Comparison of ENCODE assay signal across 19 cellular contexts in genomic region chr3:165439765-165440164, GRCh38.
A peak's percentile ranks its signal among the peaks of the same experiment; 100 is the strongest.
DNase-seq lines count a peak whose midpoint lies in the region; ATAC-seq and TF ChIP-seq lines count a peak whose summit lies in the region.
"Had no signal": no experiment of that assay in that cellular context is flagged by ENCODE, and none has a peak within 500 bp of the region (broad histone marks: within the 10 kb centered on the region; RNA-seq: fewer than 3 reads in every experiment).

No MANE protein-coding gene starts in this region.

- H2AFZ ChIP-seq in mammary epithelial cell (ENCODE audit: low read depth, low read length): peak overlapping the region; percentile 70
- no peak overlapping the region for H2AFZ ChIP-seq in neuronal stem cell (ENCODE audit: low read length)

- no peak overlapping the region for H3K4ac ChIP-seq in neuronal stem cell (ENCODE audit: low read length)

- no peaks in the 10 kb centered on the region for H3K79me1 ChIP-seq in neuronal stem cell (ENCODE audit: low read depth, low read length)

- H3K9me3 Mint-ChIP-seq in stimulated activated naive CD8-positive, alpha-beta T cell treated with anti-CD3 and anti-CD28 coated beads, Interleukin-15, amount 100 ng/mL, for 72 hours: peaks cover 7 to 16% of the 10 kb centered on the region in 2 donors

- H4K8ac ChIP-seq in neuronal stem cell (ENCODE audit: low read depth, low read length): no peak overlapping the region

- no peaks in the 10 kb centered on the region for H4K20me1 ChIP-seq in mammary epithelial cell (ENCODE audit: insufficient read depth, low read length)

- no peaks in the 10 kb centered on the region for H3K36me3 ChIP-seq in mammary epithelial cell (ENCODE audit: insufficient read depth, low read length)
- H3K36me3 ChIP-seq in neuronal stem cell (replicated peaks in 1 of 2; ENCODE audit: control insufficient read depth in 2 of 2, insufficient read depth in 2 of 2, low read length in 2 of 2): no peaks in the 10 kb centered on the region
- H3K36me3 ChIP-seq: ovary, right atrium auricular region had no signal

- H3K4me1 ChIP-seq in mammary epithelial cell (ENCODE audit: insufficient read depth, low read length) (peaks cover 5% of the 10 kb centered on the region), neuronal stem cell (ENCODE audit: control insufficient read depth in 2 of 2, insufficient read depth in 1 of 2, low read depth in 1 of 2, low read length in 2 of 2) (no peaks in the 10 kb centered on the region)
- H3K4me1 ChIP-seq: right atrium auricular region had no signal

- peak; percentile 53 for ATAC-seq in stimulated activated naive CD8-positive, alpha-beta T cell treated with anti-CD3 and anti-CD28 coated beads, Interleukin-15, amount 100 ng/mL, for 72 hours
- ATAC-seq in stimulated activated naive CD8-positive, alpha-beta T cell treated with anti-CD3 and anti-CD28 coated beads, Interleukin-15, Interleukin-2, amounts not matched to agents 100 U/mL and 50 U/mL, for 24 hours: no peak
- ATAC-seq in esophagus mucosa: no peak
- ATAC-seq: natural killer cell, T-helper 17 cell had no signal

- WGBS in mammary epithelial cell (ENCODE audit: low coverage, missing lambda C conversion rate): 33% methylated on average over 2 of the region's 2 CpGs
- WGBS in neuronal stem cell (ENCODE audit: extremely low coverage in 2 of 2, insufficient read length in 2 of 2, insufficient replicate concordance in 1 of 2), 2 donors: no CpG with 5 or more reads among the region's 2 CpGs

- in situ Hi-C loops in mammary epithelial cell (cut with MboI; ENCODE audit: low sequenced_read_pairs in 2 of 2): no loop called here

- CTCF ChIA-PET in mammary epithelial cell (lab: Charles Lee; ENCODE audit: low non-redundant PET): no interaction called here

- no peaks in the 10 kb centered on the region for H3K27me3 Mint-ChIP-seq in stimulated activated naive CD8-positive, alpha-beta T cell treated with anti-CD3 and anti-CD28 coated beads, Interleukin-15, amount 100 ng/mL, for 72 hours
- H3K27me3 Mint-ChIP-seq: T-helper 17 cell had no signal

- no TSS peak for BruUV-seq in mammary epithelial cell (replicated peaks; lab: Mats Ljungman, UMichigan)

- H3K4me3 ChIP-seq in Jurkat, Clone E6-1 (ENCODE audit: low read length): no peak overlapping the region
- H3K4me3 ChIP-seq in mammary epithelial cell (replicated peaks in 1 of 3; ENCODE audit: insufficient read depth in 1 of 3, low read depth in 2 of 3, low read length in 3 of 3): no peak overlapping the region
- no peak overlapping the region for H3K4me3 ChIP-seq in neuronal stem cell (ENCODE audit: low read length in 2 of 2)
- H3K4me3 ChIP-seq: ovary, right atrium auricular region had no signal

- H2BK5ac ChIP-seq in neuronal stem cell (ENCODE audit: low read length): no peak overlapping the region

- H3K18ac ChIP-seq in neuronal stem cell (ENCODE audit: low read length): no peak overlapping the region

- peak overlapping the region in 1 of 2 donors; percentile 91 for H3K27ac Mint-ChIP-seq in stimulated activated naive CD8-positive, alpha-beta T cell treated with anti-CD3 and anti-CD28 coated beads, Interleukin-15, amount 100 ng/mL, for 72 hours
- H3K27ac Mint-ChIP-seq: natural killer cell, T-helper 17 cell had no signal

- no peak for DNase-seq in stimulated activated naive CD8-positive, alpha-beta T cell treated with anti-CD3 and anti-CD28 coated beads, Interleukin-15, amount 100 ng/mL, for 72 hours
- DNase-seq in stimulated activated naive CD8-positive, alpha-beta T cell treated with anti-CD3 and anti-CD28 coated beads, Interleukin-15, Interleukin-2, amounts not matched to agents 100 U/mL and 50 U/mL, for 24 hours: no peak
- DNase-seq in Jurkat, Clone E6-1 (ENCODE audit: low read depth, low spot score): peak; percentile 7
- DNase-seq in mammary epithelial cell (no peak), neuronal stem cell (ENCODE audit: low spot score) (no peak)
- DNase-seq in activated CD4-positive, alpha-beta T cell treated with anti-CD3 and anti-CD28 coated beads for 1 hour: no peak
- DNase-seq in activated CD4-positive, CD25-positive, alpha-beta regulatory T cell treated with anti-CD3 and anti-CD28 coated beads, Interleukin-2, amount 50 U/mL, for 72 hours: no peak
- DNase-seq: 8988T; activated effector memory CD4-positive, alpha-beta T cell treated with anti-CD3 and anti-CD28 coated beads, Interleukin-2, amount 50 U/mL, for 16 hours; EL; GOT3; natural killer cell; NCI-H1417; NCI-H526; ovary; SIG-M5; T-helper 17 cell had no signal

- H3K9ac ChIP-seq in mammary epithelial cell (ENCODE audit: insufficient read depth, low read length): no peak overlapping the region
- no peak overlapping the region for H3K9ac ChIP-seq in neuronal stem cell (ENCODE audit: low read depth, low read length, poor library complexity)

- no peak overlapping the region for H2AK5ac ChIP-seq in neuronal stem cell (ENCODE audit: low read depth, low read length)

- H3K4me2 ChIP-seq in mammary epithelial cell (ENCODE audit: insufficient read depth, low read depth, low read length) (peak overlapping the region; percentile 26), neuronal stem cell (ENCODE audit: insufficient read depth, low read length, poor library complexity, severe bottlenecking) (no peak overlapping the region)

- no peak overlapping the region for H2BK15ac ChIP-seq in neuronal stem cell (ENCODE audit: low read length)

- no peak overlapping the region for H4K91ac ChIP-seq in neuronal stem cell (ENCODE audit: low read depth, low read length, poor library complexity)

- no peaks in the 10 kb centered on the region for H3K4me1 Mint-ChIP-seq in stimulated activated naive CD8-positive, alpha-beta T cell treated with anti-CD3 and anti-CD28 coated beads, Interleukin-15, amount 100 ng/mL, for 72 hours
- H3K4me1 Mint-ChIP-seq: natural killer cell, T-helper 17 cell had no signal

- no peak overlapping the region for H3K23ac ChIP-seq in neuronal stem cell (ENCODE audit: low read depth, low read length, poor library complexity)

- H3K14ac ChIP-seq in neuronal stem cell (ENCODE audit: low read length): no peak overlapping the region

- TF ChIP-seq CTCF in mammary epithelial cell (conservative IDR thresholded peaks at IDR 0.05 in 1 of 2, IDR thresholded peaks at IDR 0.05 in 1 of 2; ENCODE audit: extremely low read depth in 1 of 2, insufficient read depth in 1 of 2, low read depth in 1 of 2, low read length in 2 of 2): no peak

- intact Hi-C loops in mammary epithelial cell (cut with micrococcal nuclease): no loop called here

- no peak overlapping the region for H2BK12ac ChIP-seq in neuronal stem cell (ENCODE audit: low read length)

- H3K27me3 ChIP-seq in mammary epithelial cell (ENCODE audit: insufficient read depth, low read length) (no peaks in the 10 kb centered on the region), neuronal stem cell (ENCODE audit: control insufficient read depth in 3 of 3, insufficient read depth in 3 of 3, low read depth in 1 of 3, low read length in 3 of 3) (no peaks in the 10 kb centered on the region)
- H3K27me3 ChIP-seq: ovary, right atrium auricular region had no signal

- H3K27ac ChIP-seq in mammary epithelial cell (ENCODE audit: insufficient read depth, low read depth, low read length) (no peak overlapping the region), neuronal stem cell (replicated peaks; ENCODE audit: low read length) (no peak overlapping the region)
- H3K27ac ChIP-seq: ovary, right atrium auricular region had no signal

- dilution Hi-C loops in mammary epithelial cell (cut with HindIII; ENCODE audit: low sequenced_read_pairs): no loop called here

- H3K9me3 ChIP-seq in mammary epithelial cell (replicated peaks; ENCODE audit: insufficient read depth, low read length): no peaks in the 10 kb centered on the region
- H3K9me3 ChIP-seq in neuronal stem cell (replicated peaks in 1 of 2; ENCODE audit: control insufficient read depth in 2 of 2, insufficient read depth in 1 of 2, low read depth in 1 of 2, low read length in 2 of 2): no peaks in the 10 kb centered on the region
- H3K9me3 ChIP-seq: ovary had no signal

- no peak overlapping the region for H3K4me3 Mint-ChIP-seq in stimulated activated naive CD8-positive, alpha-beta T cell treated with anti-CD3 and anti-CD28 coated beads, Interleukin-15, amount 100 ng/mL, for 72 hours
- H3K4me3 Mint-ChIP-seq: natural killer cell, T-helper 17 cell had no signal

- no peaks in the 10 kb centered on the region for H3K79me2 ChIP-seq in mammary epithelial cell (ENCODE audit: insufficient read depth, low read length)

- H2BK120ac ChIP-seq in neuronal stem cell (ENCODE audit: low read depth, low read length): no peak overlapping the region
